17 cellular contexts compared by ENCODE assay signal in the genomic region with DNA sequence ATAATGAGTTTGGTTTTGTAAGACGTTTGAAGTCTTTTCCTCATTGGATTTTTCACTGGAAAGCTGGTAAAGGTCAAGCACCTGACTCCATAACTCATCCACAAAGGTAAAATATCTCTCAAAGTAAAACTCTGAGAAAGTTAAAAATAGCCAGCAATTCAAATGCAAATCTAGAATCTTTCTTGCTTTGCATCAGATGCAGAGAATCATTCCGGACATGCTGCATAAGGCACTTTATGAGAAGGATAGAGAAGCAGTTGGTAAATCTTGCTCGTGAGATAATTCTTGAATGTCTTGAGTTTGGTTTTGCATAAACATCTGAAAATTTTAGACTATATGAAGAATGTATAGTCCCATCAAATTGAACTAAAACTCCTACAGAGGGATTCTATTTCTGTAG. TPM values are rescaled to one million over a fixed set of nuclear protein-coding genes. Genes with fewer than 3 reads are reported as not detected.
A peak's percentile ranks its signal among the peaks of the same experiment; 100 is the strongest.
DNase-seq lines count a peak whose midpoint lies in the region; ATAC-seq, FAIRE-seq and TF ChIP-seq lines count a peak whose summit lies in the region.
"Had no signal": no experiment of that assay in that cellular context is flagged by ENCODE, and none has a peak within 500 bp of the region (broad histone marks: within the 10 kb centered on the region; RNA-seq: fewer than 3 reads in every experiment).

No MANE protein-coding gene starts in this region.

- ATAC-seq in HG02885 (IDR thresholded peaks at IDR 0.05; ENCODE audit: poor library complexity, unreplicated experiment) = peak; percentile 45
- ATAC-seq in lower lobe of right lung = no peak
- ATAC-seq: A549, K562 had no signal

- peak overlapping the region; percentile 55; the same call in 1 of the 2 replicates for H2AFZ ChIP-seq in OCI-LY3 (ENCODE audit: low read depth, low read length)

- no peak for TF ChIP-seq POLR2A in lower leg skin (IDR thresholded peaks at IDR 0.05)

- H3K4me1 ChIP-seq in OCI-LY3 (ENCODE audit: low read length) (peaks cover 19% of the 10 kb centered on the region), lower lobe of right lung (no peaks in the 10 kb centered on the region)
- H3K4me1 ChIP-seq: A549, BE2C had no signal

- FAIRE-seq in GM18507 (lab: Jason Lieb, UNC) = peak; percentile 69
- FAIRE-seq: A549, G401.6, H54, K562 had no signal

- H3K4me2 ChIP-seq in OCI-LY3 (ENCODE audit: low read length) = peak overlapping the region; percentile 42; the same call in 1 of the 2 replicates
- H3K4me2 ChIP-seq: A549 had no signal

- H3K9me3 ChIP-seq in OCI-LY3 (ENCODE audit: insufficient read depth, low read length) (no peaks in the 10 kb centered on the region), lower lobe of right lung (no peaks in the 10 kb centered on the region)
- H3K9me3 ChIP-seq: A549, BE2C had no signal

- intact Hi-C loops in lower leg skin (cut with DNase I; ENCODE audit: low total_unique reads) (no loop called here), lower lobe of right lung (cut with DNase I) (no loop called here)

- WGBS in lower leg skin, 2 donors = 72 to 78% methylated on average over 3 of the region's 3 CpGs

- H3K27ac ChIP-seq in OCI-LY3 (ENCODE audit: low read length) (no peak overlapping the region), lower lobe of right lung (no peak overlapping the region)
- H3K27ac ChIP-seq: A549, C4-2B had no signal

- no peaks in the 10 kb centered on the region for H4K20me1 ChIP-seq in OCI-LY3 (ENCODE audit: insufficient read depth, low read length)

- DNase-seq in GM18507 (ENCODE audit: extremely low spot score, insufficient read length, low read depth) = no peak
- DNase-seq in lower leg skin (ENCODE audit: low spot score in 2 of 2) = no peak
- no peak for DNase-seq in HCEC 1CT
- no peak for DNase-seq in lower lobe of right lung
- DNase-seq in NK-92 treated with Interleukin-12 subunit alpha and Interleukin-12 subunit beta, amount 100 ng/mL, for 24 hours (lab: John Stamatoyannopoulos, UW) = no peak
- DNase-seq: BE2C; CD4-positive, alpha-beta memory T cell; DMS79; EL; Karpas-422 had no signal

- H3K36me3 ChIP-seq in OCI-LY3 (replicated peaks; ENCODE audit: low read depth, low read length) = no peaks in the 10 kb centered on the region
- H3K36me3 ChIP-seq in lower lobe of right lung = no peaks in the 10 kb centered on the region
- H3K36me3 ChIP-seq: BE2C had no signal

- no peaks in the 10 kb centered on the region for H3K79me2 ChIP-seq in OCI-LY3 (ENCODE audit: low read length)

- TF ChIP-seq CTCF in OCI-LY3 (IDR thresholded peaks at IDR 0.05; ENCODE audit: low read depth, low read length) (no peak), lower leg skin (IDR thresholded peaks at IDR 0.05) (no peak), lower lobe of right lung (IDR thresholded peaks at IDR 0.05) (no peak)

- H3K4me3 ChIP-seq in OCI-LY3 (ENCODE audit: low read length) (no peak overlapping the region), lower leg skin (ENCODE audit: low read depth, poor library complexity, severe bottlenecking) (no peak overlapping the region), lower lobe of right lung (no peak overlapping the region)
- H3K4me3 ChIP-seq: A549, K562 had no signal

- H3K9ac ChIP-seq in OCI-LY3 (ENCODE audit: low read length) = no peak overlapping the region

- H3K27me3 ChIP-seq in OCI-LY3 (ENCODE audit: low read depth, low read length) (no peaks in the 10 kb centered on the region), lower lobe of right lung (ENCODE audit: low read depth) (no peaks in the 10 kb centered on the region)
- H3K27me3 ChIP-seq: BE2C had no signal

RNA-seq across cellular contexts. Expression of a gene that starts 9.1 kb away (rescaled TPM):
- total RNA-seq in lower leg skin (not detected), lower lobe of right lung (0.56 TPM)
- total RNA-seq: CD4-positive, alpha-beta memory T cell; K562 had no signal
